Comparison of ENCODE assay signal across 15 cellular contexts in the genomic region with DNA sequence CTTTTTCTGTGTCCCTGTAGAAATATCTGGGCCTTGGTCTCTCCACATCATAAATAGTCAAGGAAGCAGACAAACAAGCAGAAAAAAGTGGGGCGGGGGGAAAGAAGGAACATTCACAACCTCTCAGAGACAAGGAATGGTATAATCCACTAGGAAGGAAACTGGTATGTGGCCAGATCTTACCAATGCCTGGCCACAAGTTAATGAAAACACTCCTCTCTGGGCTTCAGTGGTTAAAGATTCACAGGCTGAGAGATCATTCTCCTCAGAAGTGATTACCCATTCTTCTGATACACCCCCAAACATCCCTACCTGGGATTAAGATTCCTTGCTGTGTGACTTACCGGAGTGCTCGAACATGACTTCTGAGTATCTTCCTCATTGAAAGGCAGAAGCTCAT.
A peak's percentile ranks its signal among the peaks of the same experiment; 100 is the strongest.
DNase-seq lines count a peak whose midpoint lies in the region; ATAC-seq and TF ChIP-seq lines count a peak whose summit lies in the region.
"Had no signal": no experiment of that assay in that cellular context is flagged by ENCODE, and none has a peak within 500 bp of the region (broad histone marks: within the 10 kb centered on the region; RNA-seq: fewer than 3 reads in every experiment).

No MANE protein-coding gene starts in this region.

- no peaks in the 10 kb centered on the region for H3K4me1 ChIP-seq in gastrocnemius medialis
- H3K4me1 ChIP-seq: BLaER1 treated with 17β-estradiol and CSF1 and Interleukin-3, amounts not matched to agents 10 nM and 100 nM had no signal

- intact Hi-C loops in gastrocnemius medialis (cut with DNase I; ENCODE audit: low total_unique reads) = no loop called here
- intact Hi-C loops in left ventricle myocardium superior (cut with micrococcal nuclease) = no loop called here
- intact Hi-C loops in CD4-positive, alpha-beta T cell (cut with DNase I, micrococcal nuclease) = no loop called here

- H3K27ac Mint-ChIP-seq in nephron = peak overlapping the region; percentile 52 to 86 (median 80)
- H3K27ac Mint-ChIP-seq in CD4-positive, alpha-beta T cell = no peak overlapping the region

- H3K4me3 Mint-ChIP-seq in nephron = no peak overlapping the region
- H3K4me3 Mint-ChIP-seq in CD4-positive, alpha-beta T cell = no peak overlapping the region
- H3K4me3 Mint-ChIP-seq: CD4-positive, CD25-positive, alpha-beta regulatory T cell; H9 had no signal

- DNase-seq in ACHN (peak; percentile 71), amniotic epithelial cell (ENCODE audit: low read depth) (peak; percentile 22), kidney epithelial cell (ENCODE audit: low read depth) (peak; percentile 26), gastrocnemius medialis (no peak), left ventricle myocardium superior (no peak)
- DNase-seq in CD4-positive, alpha-beta T cell = no peak
- DNase-seq: 8988T; Calu3; CD4-positive, CD25-positive, alpha-beta regulatory T cell; DMS 273 treated with DMSO at 0.1 percent for 48 hours; GM23248; H9 had no signal

- H3K36me3 Mint-ChIP-seq in nephron (ENCODE audit: low read depth) = no peaks in the 10 kb centered on the region
- H3K36me3 Mint-ChIP-seq in CD4-positive, alpha-beta T cell (ENCODE audit: low read depth) = no peaks in the 10 kb centered on the region
- H3K36me3 Mint-ChIP-seq: CD4-positive, CD25-positive, alpha-beta regulatory T cell had no signal

- CTCF ChIA-PET in CD4-positive, alpha-beta T cell (lab: Charles Lee) = no interaction called here

- H3K27ac ChIP-seq in gastrocnemius medialis = no peak overlapping the region
- no peak overlapping the region for H3K27ac ChIP-seq in CD4-positive, alpha-beta T cell (ENCODE audit: low read depth, low read length)
- H3K27ac ChIP-seq: BLaER1 treated with 17β-estradiol and CSF1 and Interleukin-3, amounts not matched to agents 10 nM and 100 nM; GM23248 had no signal

- no peaks in the 10 kb centered on the region for H3K9me3 Mint-ChIP-seq in nephron
- no peaks in the 10 kb centered on the region for H3K9me3 Mint-ChIP-seq in CD4-positive, alpha-beta T cell
- H3K9me3 Mint-ChIP-seq: H9 had no signal

- no peak for TF ChIP-seq POLR2A in gastrocnemius medialis (IDR thresholded peaks at IDR 0.05)

- H3K4me1 Mint-ChIP-seq in nephron = peaks cover 15% of the 10 kb centered on the region
- no peaks in the 10 kb centered on the region for H3K4me1 Mint-ChIP-seq in CD4-positive, alpha-beta T cell (ENCODE audit: low read depth)
- H3K4me1 Mint-ChIP-seq: CD4-positive, CD25-positive, alpha-beta regulatory T cell had no signal

- no peaks in the 10 kb centered on the region for H3K27me3 Mint-ChIP-seq in nephron (ENCODE audit: low read depth)
- no peaks in the 10 kb centered on the region for H3K27me3 Mint-ChIP-seq in CD4-positive, alpha-beta T cell
- H3K27me3 Mint-ChIP-seq: CD4-positive, CD25-positive, alpha-beta regulatory T cell had no signal

- in situ Hi-C loops in ACHN (cut with HindIII; ENCODE audit: low pct_ligation_motif_present, low pct_unique_long_range_greater_than_20kb, low sequenced_read_pairs) = no loop called here
- in situ Hi-C loops in gastrocnemius medialis (cut with MboI; ENCODE audit: low sequenced_read_pairs in 4 of 4) = no loop called here

- H3K9me3 ChIP-seq in gastrocnemius medialis = no peaks in the 10 kb centered on the region
- H3K9me3 ChIP-seq in CD4-positive, alpha-beta T cell (ENCODE audit: control insufficient read depth, low read length) = no peaks in the 10 kb centered on the region
- H3K9me3 ChIP-seq: BLaER1 treated with 17β-estradiol and CSF1 and Interleukin-3, amounts not matched to agents 10 nM and 100 nM had no signal

- H3K36me3 ChIP-seq in kidney epithelial cell (ENCODE audit: control insufficient read depth, insufficient read depth, low read length) (no peaks in the 10 kb centered on the region), gastrocnemius medialis (no peaks in the 10 kb centered on the region)
- H3K36me3 ChIP-seq: BLaER1 treated with 17β-estradiol and CSF1 and Interleukin-3, amounts not matched to agents 10 nM and 100 nM had no signal

- H3K27me3 ChIP-seq in kidney epithelial cell (ENCODE audit: control insufficient read depth, insufficient read depth, low read length) (no peaks in the 10 kb centered on the region), gastrocnemius medialis (no peaks in the 10 kb centered on the region)
- H3K27me3 ChIP-seq in CD4-positive, alpha-beta T cell (ENCODE audit: control insufficient read depth, insufficient read depth, low read length) = no peaks in the 10 kb centered on the region
- H3K27me3 ChIP-seq: BLaER1 treated with 17β-estradiol and CSF1 and Interleukin-3, amounts not matched to agents 10 nM and 100 nM had no signal

- H3K4me3 ChIP-seq in kidney epithelial cell (ENCODE audit: low read depth, low read length) = no peak overlapping the region
- H3K4me3 ChIP-seq in gastrocnemius medialis = no peak overlapping the region
- H3K4me3 ChIP-seq: BLaER1 treated with 17β-estradiol and CSF1 and Interleukin-3, amounts not matched to agents 10 nM and 100 nM; GM12878; GM23248 had no signal

- POLR2A ChIA-PET in CD4-positive, alpha-beta T cell (lab: Charles Lee) = no interaction called here

- no peak for ATAC-seq in gastrocnemius medialis
- no peak for ATAC-seq in left ventricle myocardium superior
- no peak for ATAC-seq in CD4-positive, alpha-beta T cell (ENCODE audit: poor library complexity)
- ATAC-seq: GM12878 had no signal

- no peak for TF ChIP-seq CTCF in kidney epithelial cell (IDR thresholded peaks at IDR 0.05; ENCODE audit: insufficient read depth, low read length, poor library complexity, severe bottlenecking)
- no peak for TF ChIP-seq CTCF in nephron (IDR thresholded peaks at IDR 0.05; ENCODE audit: unreplicated experiment in 3 of 3)
- no peak for TF ChIP-seq CTCF in gastrocnemius medialis (IDR thresholded peaks at IDR 0.05 in 4 of 5, conservative IDR thresholded peaks at IDR 0.05 in 1 of 5)
- TF ChIP-seq CTCF in CD4-positive, alpha-beta T cell (IDR thresholded peaks at IDR 0.05) = no peak

Comparison
In these comparisons a context has a peak if more than half of its experiments do, and no peak if none do; other contexts are left out.
1. DNase-seq: peak in ACHN (single experiment), amniotic epithelial cell (single experiment) and kidney epithelial cell (single experiment); none in gastrocnemius medialis (0 of 2), left ventricle myocardium superior (single experiment) and CD4-positive, alpha-beta T cell (0 of 10).